ENCODE assay signal across 1 cellular context in genomic region chr2:11719230-11719977, GRCh38.
TF ChIP-seq lines count a peak whose summit lies in the region.

No MANE protein-coding gene starts in this region.

TF ChIP-seq in HEK293, 187 proteins besides CTCF, POLR2A, EP300 and RAD21 (continued from another document):
- no peak for TF ChIP-seq ZBTB49 (tag by site-specific recombination; IDR thresholded peaks at IDR 0.05; ENCODE audit: low read depth)
- TF ChIP-seq ZNF394 (tag by site-specific recombination; IDR thresholded peaks at IDR 0.05; ENCODE audit: borderline replicate concordance): no peak
- TF ChIP-seq IKZF3 (tag by site-specific recombination; IDR thresholded peaks at IDR 0.05): no peak
- TF ChIP-seq ZNF114 (tag by site-specific recombination; IDR thresholded peaks at IDR 0.05): no peak
- TF ChIP-seq ZNF654 (tag by site-specific recombination; IDR thresholded peaks at IDR 0.05; ENCODE audit: low read depth): no peak
- peak; percentile 43; the same call in 1 of the 2 replicates for TF ChIP-seq ZNF341 (tag by site-specific recombination; IDR thresholded peaks at IDR 0.05; ENCODE audit: low read depth)
- no peak for TF ChIP-seq ZNF660 (tag by site-specific recombination; IDR thresholded peaks at IDR 0.05)
